ENCODE assay signal across 26 cellular contexts in the genomic region with DNA sequence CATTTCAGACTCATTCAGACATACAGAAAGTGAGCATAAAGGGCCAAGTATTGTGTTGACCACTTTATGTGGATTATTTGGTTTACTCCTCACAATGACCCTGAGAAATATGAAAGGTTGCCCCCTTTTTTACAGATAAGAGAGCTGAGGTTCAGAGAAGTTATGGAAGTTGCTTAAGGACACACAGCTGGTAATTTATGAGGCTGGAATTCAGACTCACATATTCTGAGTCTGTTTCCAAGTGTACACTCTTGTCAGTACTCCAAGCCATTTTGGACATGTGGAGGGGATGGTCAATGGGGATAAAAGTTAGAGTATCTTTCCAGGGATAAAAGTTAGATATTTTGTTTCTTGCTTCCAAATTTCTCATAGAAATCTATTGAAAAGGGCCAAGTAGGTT.
"Had no signal": no experiment of that assay in that cellular context is flagged by ENCODE, and none has a peak within 500 bp of the region (broad histone marks: within the 10 kb centered on the region; RNA-seq: fewer than 3 reads in every experiment).

No MANE protein-coding gene starts in this region.

- H3K4me3 Mint-ChIP-seq: activated CD4-positive, alpha-beta T cell treated with anti-CD3 and anti-CD28 coated beads for 36 hours; activated CD8-positive, alpha-beta memory T cell treated with anti-CD3 and anti-CD28 coated beads, Interleukin-2, amount 10 ng/mL, durations not matched to agents 7 days and 5 days; activated CD8-positive, alpha-beta T cell treated with anti-CD3 and anti-CD28 coated beads, Interleukin-2, amount 10 ng/mL, durations not matched to agents 7 days and 5 days; activated naive CD4-positive, alpha-beta T cell treated with anti-CD3 and anti-CD28 coated beads for 36 hours; activated naive CD8-positive, alpha-beta T cell treated with anti-CD3 and anti-CD28 coated beads, Interleukin-2, amount 10 ng/mL, durations not matched to agents 7 days and 5 days; activated T-helper 1 cell treated with anti-CD3 and anti-CD28 coated beads, Interleukin-12 subunit alpha, Interleukin-12 subunit beta, Interleukin-2, Interleukin-4 antibody, amounts not matched to agents 30 ng/mL and 10 ng/mL and 1 ng/mL, durations not matched to agents 14 hours and 24 hours and 36 hours; dendritic cell treated with granulocyte-macrophage colony-stimulating factor and Interleukin-4, amounts not matched to agents 40 ng/mL and 50 ng/mL, for 4 days; natural killer cell treated with Interleukin-12 subunit alpha and Interleukin-12 subunit beta and Interleukin-15 and Interleukin-18, amount 100 ng/mL, for 72 hours; T-helper 2 cell treated with Interferon-gamma antibody and Interleukin-4, amounts not matched to agents 5 μg/mL and 100 μg/mL, for 36 hours had no signal

- H3K27ac ChIP-seq: esophagus muscularis mucosa, foreskin keratinocyte, heart right ventricle, left lung, lower lobe of right lung, ovary, psoas muscle, upper lobe of left lung had no signal

- H3K27me3 ChIP-seq: esophagus muscularis mucosa, foreskin keratinocyte, heart right ventricle, left lung, ovary, upper lobe of left lung had no signal

- H3K4me1 ChIP-seq: foreskin keratinocyte, psoas muscle had no signal

- H3K36me3 Mint-ChIP-seq: natural killer cell treated with Interleukin-12 subunit alpha and Interleukin-12 subunit beta and Interleukin-15 and Interleukin-18, amount 100 ng/mL, for 72 hours had no signal

- H3K36me3 ChIP-seq: esophagus muscularis mucosa, left lung, lower lobe of right lung, ovary, upper lobe of left lung had no signal

- ATAC-seq: activated CD4-positive, alpha-beta T cell treated with anti-CD3 and anti-CD28 coated beads for 36 hours; activated CD8-positive, alpha-beta memory T cell treated with anti-CD3 and anti-CD28 coated beads, Interleukin-2, amount 10 ng/mL, durations not matched to agents 7 days and 5 days; activated CD8-positive, alpha-beta T cell treated with anti-CD3 and anti-CD28 coated beads, Interleukin-2, amount 10 ng/mL, durations not matched to agents 7 days and 5 days; foreskin keratinocyte; heart right ventricle; left lung; lower lobe of right lung; natural killer cell treated with Interleukin-12 subunit alpha and Interleukin-12 subunit beta and Interleukin-15 and Interleukin-18, amount 100 ng/mL, for 72 hours; psoas muscle had no signal

- H3K9me3 ChIP-seq: esophagus muscularis mucosa, heart right ventricle, left lung, lower lobe of right lung, ovary, psoas muscle, upper lobe of left lung had no signal

- DNase-seq: activated CD4-positive, alpha-beta T cell treated with anti-CD3 and anti-CD28 coated beads for 36 hours; activated CD4-positive, CD25-positive, alpha-beta regulatory T cell; activated CD8-positive, alpha-beta memory T cell treated with anti-CD3 and anti-CD28 coated beads, Interleukin-2, amount 10 ng/mL, durations not matched to agents 7 days and 5 days; activated CD8-positive, alpha-beta T cell treated with anti-CD3 and anti-CD28 coated beads, Interleukin-2, amount 10 ng/mL, durations not matched to agents 7 days and 5 days; activated effector memory CD4-positive, alpha-beta T cell treated with anti-CD3 and anti-CD28 coated beads, Interleukin-2, amount 50 U/mL, for 16 hours; activated naive CD4-positive, alpha-beta T cell treated with anti-CD3 and anti-CD28 coated beads for 36 hours; activated naive CD8-positive, alpha-beta T cell treated with anti-CD3 and anti-CD28 coated beads, Interleukin-2, amount 10 ng/mL, durations not matched to agents 7 days and 5 days; amniotic stem cell; caudate nucleus; foreskin keratinocyte; heart right ventricle; kidney glomerular epithelial cell; left lung; lower lobe of right lung; ovary; psoas muscle; stimulated activated CD4-positive, alpha-beta T cell treated with anti-CD3 and anti-CD28 coated beads, Interleukin-2, amount 100 ng/mL, for 24 hours; stimulated activated naive CD4-positive, alpha-beta T cell treated with Interleukin-2 at 50 U/mL for 16 hours; T-helper 1 cell; upper lobe of left lung had no signal

- H3K4me3 ChIP-seq: esophagus muscularis mucosa, heart right ventricle, left lung, lower lobe of right lung, ovary, psoas muscle, smooth muscle cell, upper lobe of left lung had no signal

- H3K27me3 Mint-ChIP-seq: activated CD4-positive, alpha-beta T cell treated with anti-CD3 and anti-CD28 coated beads for 36 hours; activated CD8-positive, alpha-beta memory T cell treated with anti-CD3 and anti-CD28 coated beads, Interleukin-2, amount 10 ng/mL, durations not matched to agents 7 days and 5 days; activated naive CD8-positive, alpha-beta T cell treated with anti-CD3 and anti-CD28 coated beads, Interleukin-2, amount 10 ng/mL, durations not matched to agents 7 days and 5 days; dendritic cell treated with granulocyte-macrophage colony-stimulating factor and Interleukin-4, amounts not matched to agents 40 ng/mL and 50 ng/mL, for 4 days; natural killer cell treated with Interleukin-12 subunit alpha and Interleukin-12 subunit beta and Interleukin-15 and Interleukin-18, amount 100 ng/mL, for 72 hours had no signal

- H3K9me3 Mint-ChIP-seq: activated naive CD4-positive, alpha-beta T cell treated with anti-CD3 and anti-CD28 coated beads for 36 hours; activated naive CD8-positive, alpha-beta T cell treated with anti-CD3 and anti-CD28 coated beads, Interleukin-2, amount 10 ng/mL, durations not matched to agents 7 days and 5 days; activated T-helper 1 cell treated with anti-CD3 and anti-CD28 coated beads, Interleukin-12 subunit alpha, Interleukin-12 subunit beta, Interleukin-2, Interleukin-4 antibody, amounts not matched to agents 30 ng/mL and 10 ng/mL and 1 ng/mL, durations not matched to agents 14 hours and 24 hours and 36 hours; dendritic cell treated with granulocyte-macrophage colony-stimulating factor and Interleukin-4, amounts not matched to agents 40 ng/mL and 50 ng/mL, for 4 days; T-helper 2 cell treated with Interferon-gamma antibody and Interleukin-4, amounts not matched to agents 5 μg/mL and 100 μg/mL, for 36 hours had no signal

- H3K27ac Mint-ChIP-seq: activated CD4-positive, alpha-beta T cell treated with anti-CD3 and anti-CD28 coated beads for 36 hours; activated CD8-positive, alpha-beta T cell treated with anti-CD3 and anti-CD28 coated beads, Interleukin-2, amount 10 ng/mL, durations not matched to agents 7 days and 5 days; activated naive CD4-positive, alpha-beta T cell treated with anti-CD3 and anti-CD28 coated beads for 36 hours; activated T-helper 1 cell treated with anti-CD3 and anti-CD28 coated beads, Interleukin-12 subunit alpha, Interleukin-12 subunit beta, Interleukin-2, Interleukin-4 antibody, amounts not matched to agents 30 ng/mL and 10 ng/mL and 1 ng/mL, durations not matched to agents 14 hours and 24 hours and 36 hours; dendritic cell treated with granulocyte-macrophage colony-stimulating factor and Interleukin-4, amounts not matched to agents 40 ng/mL and 50 ng/mL, for 4 days; T-helper 2 cell treated with Interferon-gamma antibody and Interleukin-4, amounts not matched to agents 5 μg/mL and 100 μg/mL, for 36 hours had no signal

- H3K4me2 ChIP-seq: smooth muscle cell had no signal
